Comparison of ENCODE assay signal across 16 cellular contexts in the genomic region with DNA sequence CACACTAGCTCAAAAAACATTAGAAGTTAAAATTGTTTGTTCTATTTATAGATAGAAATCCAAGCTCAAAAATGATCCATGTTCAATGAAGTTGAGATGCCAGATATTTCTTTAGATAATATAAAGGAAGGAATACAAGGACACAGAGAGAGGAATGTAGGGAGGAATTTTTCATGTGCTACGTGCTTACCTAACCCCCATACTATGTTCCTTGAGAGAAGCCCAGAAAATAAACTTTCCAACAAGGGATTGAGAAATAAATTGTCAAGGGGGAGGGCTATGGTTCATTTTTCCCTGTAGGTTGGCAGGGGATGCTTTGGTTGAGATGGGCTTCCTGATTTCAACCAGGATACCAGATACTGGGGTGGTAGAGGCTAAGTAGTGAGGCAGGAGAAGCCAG. TPM values are rescaled to one million over a fixed set of nuclear protein-coding genes. Genes with fewer than 3 reads are reported as not detected.
DNase-seq lines count a peak whose midpoint lies in the region; ATAC-seq and TF ChIP-seq lines count a peak whose summit lies in the region.
"Had no signal": no experiment of that assay in that cellular context is flagged by ENCODE, and none has a peak within 500 bp of the region (broad histone marks: within the 10 kb centered on the region; RNA-seq: fewer than 3 reads in every experiment).

No MANE protein-coding gene starts in this region.

- peaks cover 41% of the 10 kb centered on the region for H3K4me1 ChIP-seq in adipocyte (ENCODE audit: control insufficient read depth, insufficient read depth, low read length)
- H3K4me1 ChIP-seq: Caco-2, HAP-1 had no signal

- TF ChIP-seq CTCF in fibroblast of pulmonary artery (IDR thresholded peaks at IDR 0.05; ENCODE audit: low read length, missing control alignments) (no peak), omental fat pad (IDR thresholded peaks at IDR 0.05) (no peak), GM13976 (IDR thresholded peaks at IDR 0.05; ENCODE audit: borderline replicate concordance, control extremely low read depth, extremely low read depth, insufficient read depth, missing control alignments) (no peak)

- peak overlapping the region; percentile 35 for H3K9ac ChIP-seq in adipocyte (ENCODE audit: low read length)

- ATAC-seq in omental fat pad (ENCODE audit: low FRiP score) (peak; percentile 66), GM21367 (IDR thresholded peaks at IDR 0.05; ENCODE audit: unreplicated experiment) (no peak)
- ATAC-seq: K562 had no signal

- H3K4me3 ChIP-seq in adipocyte (ENCODE audit: low read length): peak overlapping the region; percentile 6
- no peak overlapping the region for H3K4me3 ChIP-seq in fibroblast of pulmonary artery (replicated peaks; ENCODE audit: low read depth, low read length)
- H3K4me3 ChIP-seq: HAP-1, K562 had no signal

- in situ Hi-C loops in GM13976 (cut with MboI; ENCODE audit: low sequenced_read_pairs, unreplicated experiment): loop anchor here (25.0 kb wide), 2 partner anchors 308 to 708 kb away; a partner anchor contains a TSS

- H3K27me3 ChIP-seq in adipocyte (replicated peaks; ENCODE audit: control insufficient read depth, insufficient read depth, low read length): no peaks in the 10 kb centered on the region

- peak; percentile 21 for DNase-seq in EH (ENCODE audit: low read depth)
- DNase-seq in adipocyte (ENCODE audit: low read depth): peak; percentile 53
- DNase-seq in fibroblast of pulmonary artery (ENCODE audit: low read depth): peak; percentile 6
- DNase-seq in omental fat pad (ENCODE audit: low spot score): no peak
- DNase-seq in hepatic stellate cell (ENCODE audit: low spot score): no peak
- DNase-seq in GM13976 (ENCODE audit: low spot score): no peak
- DNase-seq in NCI-H2171 (lab: John Stamatoyannopoulos, UW): no peak
- DNase-seq: Caco-2; CD4-positive, alpha-beta T cell; GDM1 had no signal

- no peaks in the 10 kb centered on the region for H3K36me3 ChIP-seq in adipocyte (ENCODE audit: control insufficient read depth, insufficient read depth, low read length, severe bottlenecking)
- H3K36me3 ChIP-seq: HAP-1 had no signal

- H3K9me3 ChIP-seq in adipocyte (ENCODE audit: control insufficient read depth, low read length): no peaks in the 10 kb centered on the region
- H3K9me3 ChIP-seq: Caco-2, HAP-1 had no signal

RNA-seq across cellular contexts. Expression of a gene that starts 15.6 kb away (rescaled TPM):
- total RNA-seq in omental fat pad: 100 to 1,000 TPM; 126 to 227 (median 161) TPM

RNA-seq across cellular contexts. Expression of a gene that starts 39.9 kb away (rescaled TPM):
- 1 to 10 TPM; 1.2 to 5.6 (median 3.6) TPM for total RNA-seq in omental fat pad
- total RNA-seq: A172; CD4-positive, alpha-beta T cell; H4; HT-29; K562 had no signal

Comparison
In these comparisons a context has a peak if more than half of its experiments do, and no peak if none do; other contexts are left out.
1. DNase-seq: peak in EH (single experiment), adipocyte (single experiment) and fibroblast of pulmonary artery (single experiment); none in omental fat pad (single experiment), hepatic stellate cell (single experiment), GM13976 (single experiment) and NCI-H2171 (single experiment).